18 cellular contexts compared by ENCODE assay signal in genomic region chr6:150255840-150256239, GRCh38.
"Had no signal": no experiment of that assay in that cellular context is flagged by ENCODE, and none has a peak within 500 bp of the region (broad histone marks: within the 10 kb centered on the region; RNA-seq: fewer than 3 reads in every experiment).

No MANE protein-coding gene starts in this region.

- H3K4me3 ChIP-seq: upper lobe of left lung had no signal

- H3K4me3 Mint-ChIP-seq: activated CD4-positive, alpha-beta memory T cell treated with anti-CD3 and anti-CD28 coated beads, Interleukin-2, amount 10 ng/mL, durations not matched to agents 7 days and 5 days; activated naive CD8-positive, alpha-beta T cell; activated T-cell treated with anti-CD3 and anti-CD28 coated beads, Interleukin-2, amount 50 U/mL, for 4 hours; brain; dendritic cell treated with granulocyte-macrophage colony-stimulating factor and Interleukin-4, amounts not matched to agents 40 ng/mL and 50 ng/mL, for 4 days; effector memory CD8-positive, alpha-beta T cell; natural killer cell treated with Interleukin-12 subunit alpha and Interleukin-12 subunit beta and Interleukin-15 and Interleukin-18, amount 100 ng/mL, for 72 hours; stimulated activated naive CD8-positive, alpha-beta T cell treated with anti-CD3 and anti-CD28 coated beads, Interleukin-15, Interleukin-2, amounts not matched to agents 100 ng/mL and 50 ng/mL, for 24 hours; T-helper 17 cell had no signal

- H3K36me3 Mint-ChIP-seq: activated naive CD8-positive, alpha-beta T cell; natural killer cell treated with Interleukin-12 subunit alpha and Interleukin-12 subunit beta and Interleukin-15 and Interleukin-18, amount 100 ng/mL, for 72 hours had no signal

- ATAC-seq: effector memory CD8-positive, alpha-beta T cell; left ventricle myocardium superior; right cardiac atrium; T-helper 17 cell had no signal

- H3K9me3 ChIP-seq: upper lobe of left lung had no signal

- FAIRE-seq: kidney had no signal

- H3K27ac Mint-ChIP-seq: activated CD4-positive, alpha-beta memory T cell treated with anti-CD3 and anti-CD28 coated beads, Interleukin-2, amount 10 ng/mL, durations not matched to agents 7 days and 5 days; activated naive CD8-positive, alpha-beta T cell; dendritic cell treated with granulocyte-macrophage colony-stimulating factor and Interleukin-4, amounts not matched to agents 40 ng/mL and 50 ng/mL, for 4 days; effector memory CD8-positive, alpha-beta T cell; natural killer cell treated with Interleukin-12 subunit alpha and Interleukin-12 subunit beta and Interleukin-15 and Interleukin-18, amount 100 ng/mL, for 72 hours; stimulated activated naive CD8-positive, alpha-beta T cell treated with anti-CD3 and anti-CD28 coated beads, Interleukin-15, Interleukin-2, amounts not matched to agents 100 ng/mL and 50 ng/mL, for 24 hours; T-helper 17 cell had no signal

- H3K27ac ChIP-seq: upper lobe of left lung, WERI-Rb-1 had no signal

- H3K9me3 Mint-ChIP-seq: activated T-cell treated with anti-CD3 and anti-CD28 coated beads, Interleukin-2, amount 50 U/mL, for 4 hours; dendritic cell treated with granulocyte-macrophage colony-stimulating factor and Interleukin-4, amounts not matched to agents 40 ng/mL and 50 ng/mL, for 4 days; effector memory CD8-positive, alpha-beta T cell; natural killer cell treated with Interleukin-12 subunit alpha and Interleukin-12 subunit beta and Interleukin-15 and Interleukin-18, amount 100 ng/mL, for 72 hours; stimulated activated naive CD8-positive, alpha-beta T cell treated with anti-CD3 and anti-CD28 coated beads, Interleukin-15, Interleukin-2, amounts not matched to agents 100 ng/mL and 50 ng/mL, for 24 hours had no signal

- DNase-seq: activated CD4-positive, alpha-beta memory T cell treated with anti-CD3 and anti-CD28 coated beads, Interleukin-2, amount 10 ng/mL, durations not matched to agents 7 days and 5 days; activated gamma-delta T cell treated with Interleukin-2 at 50 U/mL for 16 hours; activated T-cell treated with anti-CD3 and anti-CD28 coated beads, Interleukin-2, amount 50 U/mL, for 4 hours; cerebellar nuclear complex; effector memory CD8-positive, alpha-beta T cell; hippocampal formation; kidney; left ventricle myocardium superior; nucleus accumbens; right cardiac atrium; T-helper 17 cell; WERI-Rb-1 had no signal

- H3K27me3 ChIP-seq: upper lobe of left lung had no signal

- H3K4me1 Mint-ChIP-seq: T-helper 17 cell had no signal

- H3K36me3 ChIP-seq: upper lobe of left lung, WERI-Rb-1 had no signal
